In the genomic region with DNA sequence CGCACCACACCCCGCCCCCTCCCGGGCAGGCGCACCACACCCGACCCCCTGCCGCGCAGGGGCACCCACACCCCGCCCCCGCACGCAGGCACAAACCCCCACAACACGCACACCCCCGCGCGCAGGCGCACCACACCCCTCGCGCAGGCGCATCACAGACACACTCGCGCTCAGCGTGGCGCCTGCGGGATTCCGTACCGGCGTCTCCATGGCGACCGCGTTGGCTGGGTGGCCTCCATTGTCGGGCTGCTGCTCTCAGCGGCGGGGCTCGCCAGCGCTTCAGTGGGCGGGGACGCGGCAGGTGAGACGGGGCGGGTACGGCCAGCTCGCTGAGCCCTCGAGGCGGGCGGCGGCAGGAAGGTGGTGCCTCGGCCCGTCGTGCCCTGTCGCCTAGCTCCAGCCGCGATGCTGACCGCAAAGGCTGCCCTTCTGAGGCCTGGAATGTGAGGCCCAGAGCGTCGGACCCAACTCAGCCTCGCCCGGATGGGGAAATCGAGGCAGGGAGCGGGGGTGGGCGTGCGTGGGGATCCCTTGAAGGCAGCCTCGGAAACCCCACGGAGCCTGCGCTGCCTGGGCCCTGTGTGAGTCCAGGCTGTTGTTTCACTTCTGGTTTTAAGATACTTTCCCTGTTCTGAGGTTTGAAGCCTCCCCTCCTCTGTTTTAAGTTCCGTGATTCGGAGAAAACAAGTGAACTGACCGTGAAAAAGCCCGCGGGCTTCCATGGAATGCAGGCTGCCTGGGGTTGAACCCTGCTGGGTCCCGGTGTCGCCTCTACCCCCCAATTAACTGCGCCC, we compare ENCODE assay signal across 8 cellular contexts. TPM values are rescaled to one million over a fixed set of nuclear protein-coding genes. Genes with fewer than 3 reads are reported as not detected.
A peak's percentile ranks its signal among the peaks of the same experiment; 100 is the strongest.
DNase-seq lines count a peak whose midpoint lies in the region; ATAC-seq and TF ChIP-seq lines count a peak whose summit lies in the region.

A gene (plus strand): TSS at position 238 of the 794 bp plus-strand sequence. CDS start 1,332 bp downstream, outside the sequence.

- H3K27ac ChIP-seq in substantia nigra (ENCODE audit: low read depth, low read length, poor library complexity, severe bottlenecking) = peak within 1 kb of the TSS; percentile 81

- H3K27me3 Mint-ChIP-seq in activated naive CD4-positive, alpha-beta T cell treated with anti-CD3 and anti-CD28 coated beads, Interleukin-2, amount 10 ng/mL, durations not matched to agents 7 days and 5 days = peaks cover 20% of the 10 kb centered on the region

- peak within 1 kb of the TSS; percentile 86 for H3K4me3 Mint-ChIP-seq in activated naive CD4-positive, alpha-beta T cell treated with anti-CD3 and anti-CD28 coated beads, Interleukin-2, amount 10 ng/mL, durations not matched to agents 7 days and 5 days

- no peak for TF ChIP-seq CTCF in GM06990 (IDR thresholded peaks at IDR 0.05; ENCODE audit: insufficient read depth, low read length, poor library complexity, severe bottlenecking)

- in situ Hi-C loops in SK-MEL-5 (cut with HindIII; ENCODE audit: low pct_unique_long_range_greater_than_20kb, low sequenced_read_pairs) = no loop called here

- H3K9me3 Mint-ChIP-seq in activated naive CD4-positive, alpha-beta T cell treated with anti-CD3 and anti-CD28 coated beads, Interleukin-2, amount 10 ng/mL, durations not matched to agents 7 days and 5 days = no peaks in the 10 kb centered on the region

- peak; percentile 64 for ATAC-seq in HG02571 (IDR thresholded peaks at IDR 0.05; ENCODE audit: unreplicated experiment)

- H3K4me3 ChIP-seq in GM06990 (replicated peaks; ENCODE audit: low read depth, low read length) = peak within 1 kb of the TSS; percentile 98

- H3K4me1 Mint-ChIP-seq in activated naive CD4-positive, alpha-beta T cell treated with anti-CD3 and anti-CD28 coated beads, Interleukin-2, amount 10 ng/mL, durations not matched to agents 7 days and 5 days = peaks cover 63% of the 10 kb centered on the region

- no peaks in the 10 kb centered on the region for H3K27me3 ChIP-seq in GM06990 (replicated peaks; ENCODE audit: control insufficient read depth, insufficient read depth, low read length)

- peaks cover 30% of the 10 kb centered on the region for H3K36me3 Mint-ChIP-seq in activated naive CD4-positive, alpha-beta T cell treated with anti-CD3 and anti-CD28 coated beads, Interleukin-2, amount 10 ng/mL, durations not matched to agents 7 days and 5 days

- H3K27ac Mint-ChIP-seq in activated naive CD4-positive, alpha-beta T cell treated with anti-CD3 and anti-CD28 coated beads, Interleukin-2, amount 10 ng/mL, durations not matched to agents 7 days and 5 days = peak within 1 kb of the TSS; percentile 92

- DNase-seq in GM06990 (ENCODE audit: extremely low read depth, insufficient read length) (peak; percentile 100), NAMALWA (ENCODE audit: low spot score) (peak; percentile 99), SK-MEL-5 (ENCODE audit: low read depth, low spot score) (peak; percentile 92), germinal center (ENCODE audit: low spot score) (peak; percentile 100), non-pigmented ciliary epithelial cell (ENCODE audit: low read depth) (peak; percentile 78), substantia nigra (lab: John Stamatoyannopoulos, UW) (peak; percentile 76 to 99 (median 96))
- peak; percentile 99 for DNase-seq in activated naive CD4-positive, alpha-beta T cell treated with anti-CD3 and anti-CD28 coated beads, Interleukin-2, amount 10 ng/mL, durations not matched to agents 7 days and 5 days

- no peaks in the 10 kb centered on the region for H3K36me3 ChIP-seq in GM06990 (ENCODE audit: control insufficient read depth, insufficient read depth, low read length)

- CTCF ChIA-PET in activated naive CD4-positive, alpha-beta T cell treated with anti-CD3 and anti-CD28 coated beads, Interleukin-2, amount 10 ng/mL, durations not matched to agents 7 days and 5 days (lab: Charles Lee) = no interaction called here

RNA-seq across cellular contexts. Expression of the gene that starts here (rescaled TPM):
- total RNA-seq in SK-MEL-5 (2014; rRNA removed; shearing (Covaris generic)) = 2.0 and 5.1 TPM in 2 replicates
- polyA plus RNA-seq in SK-MEL-5 (2015; cell fraction: cytosol; rRNA removed) = 1.0 and 2.6 TPM in 2 replicates
- polyA plus RNA-seq in SK-MEL-5 (2015; cell fraction: nucleus; rRNA removed) = 13.1 and 14.8 TPM in 2 replicates

Comparison
In these comparisons a context has a peak if more than half of its experiments do, and no peak if none do; other contexts are left out.
1. Peak in every context shown above with its lines: DNase-seq, ATAC-seq, H3K4me3 ChIP-seq and H3K27ac ChIP-seq.